In genomic region chr10:34655286-34656170, GRCh38 we compare ENCODE assay signal across 9 cellular contexts.
DNase-seq lines count a peak whose midpoint lies in the region; ATAC-seq, FAIRE-seq and TF ChIP-seq lines count a peak whose summit lies in the region.
"Had no signal": no experiment of that assay in that cellular context is flagged by ENCODE, and none has a peak within 500 bp of the region (broad histone marks: within the 10 kb centered on the region; RNA-seq: fewer than 3 reads in every experiment).

No MANE protein-coding gene starts in this region.

- no peaks in the 10 kb centered on the region for H3K36me3 Mint-ChIP-seq in nephron progenitor cell (ENCODE audit: low read depth)
- H3K36me3 Mint-ChIP-seq: memory B cell had no signal

- H3K27ac ChIP-seq in AG04450 (ENCODE audit: low read depth, low read length), result no peak overlapping the region
- no peak overlapping the region for H3K27ac ChIP-seq in RWPE2 (ENCODE audit: poor library complexity, severe bottlenecking)
- no peak overlapping the region for H3K27ac ChIP-seq in endothelial cell of umbilical vein (ENCODE audit: insufficient read depth, low read depth, low read length)

- H3K36me3 ChIP-seq in RWPE2 (ENCODE audit: low read depth) (no peaks in the 10 kb centered on the region), endothelial cell of umbilical vein (ENCODE audit: control insufficient read depth in 2 of 2, extremely low read depth in 1 of 2, insufficient read depth in 2 of 2, low read length in 2 of 2) (no peaks in the 10 kb centered on the region)

- H3K27me3 ChIP-seq in AG04450 (ENCODE audit: control insufficient read depth, insufficient read depth, low read length) (no peaks in the 10 kb centered on the region), RWPE2 (ENCODE audit: insufficient read depth, poor library complexity, severe bottlenecking) (no peaks in the 10 kb centered on the region), endothelial cell of umbilical vein (ENCODE audit: control insufficient read depth in 2 of 2, insufficient read depth in 2 of 2, low read length in 2 of 2) (no peaks in the 10 kb centered on the region)

- ATAC-seq in RWPE2 (ENCODE audit: low read depth) (no peak; the same call in 2 of the 3 replicates), HG02938 (IDR thresholded peaks at IDR 0.05; ENCODE audit: unreplicated experiment) (no peak)

- DNase-seq in AG04450 (ENCODE audit: low read depth, low spot score), result peak; percentile 39
- DNase-seq in GDM1 (lab: John Stamatoyannopoulos, UW), result peak; percentile 16
- peak; percentile 71 for DNase-seq in KBM-7
- no peak for DNase-seq in RWPE2 (ENCODE audit: low spot score)
- peak; percentile 86 for DNase-seq in endothelial cell of umbilical vein (ENCODE audit: low read depth, low spot score)
- DNase-seq in nephron progenitor cell, result peak; percentile 62
- DNase-seq in mesenteric fat pad (ENCODE audit: low spot score), result no peak

- BruUV-seq in endothelial cell of umbilical vein (replicated peaks; lab: Mats Ljungman, UMichigan), result no TSS peak

- H3K27ac Mint-ChIP-seq in nephron progenitor cell, result no peak overlapping the region
- H3K27ac Mint-ChIP-seq: memory B cell had no signal

- H3K9me1 ChIP-seq in endothelial cell of umbilical vein (replicated peaks; ENCODE audit: control insufficient read depth, extremely low read depth, insufficient read depth, low read length), result no peaks in the 10 kb centered on the region

- intact Hi-C loops in endothelial cell of umbilical vein (cut with micrococcal nuclease), result no loop called here

- no peaks in the 10 kb centered on the region for H3K4me1 ChIP-seq in RWPE2 (ENCODE audit: insufficient read depth, poor library complexity, severe bottlenecking)
- no peaks in the 10 kb centered on the region for H3K4me1 ChIP-seq in endothelial cell of umbilical vein (ENCODE audit: control insufficient read depth, extremely low read depth, insufficient read depth, low read length)

- no peak overlapping the region for H3K4me2 ChIP-seq in endothelial cell of umbilical vein (ENCODE audit: insufficient read depth, low read length)

- H3K9me3 Mint-ChIP-seq in nephron progenitor cell, result no peaks in the 10 kb centered on the region
- H3K9me3 Mint-ChIP-seq: memory B cell had no signal

- dilution Hi-C loops in endothelial cell of umbilical vein (cut with MboI; ENCODE audit: extremely low pct_ligation_motif_present, low sequenced_read_pairs), result no loop called here

- peak; percentile 80 for TF ChIP-seq CTCF in AG04450 (IDR thresholded peaks at IDR 0.05; ENCODE audit: low read depth, low read length)
- TF ChIP-seq CTCF in RWPE2 (IDR thresholded peaks at IDR 0.05; ENCODE audit: poor library complexity, severe bottlenecking), result peak; percentile 84
- TF ChIP-seq CTCF in endothelial cell of umbilical vein (IDR thresholded peaks at IDR 0.05; ENCODE audit: extremely low read depth in 1 of 2, insufficient read depth in 1 of 2, low read depth in 1 of 2, low read length in 2 of 2), result peak; percentile 53 to 64
- peak; percentile 75 for TF ChIP-seq CTCF in nephron progenitor cell (IDR thresholded peaks at IDR 0.05)

- no peaks in the 10 kb centered on the region for H3K9me3 ChIP-seq in AG04450 (ENCODE audit: control insufficient read depth, insufficient read depth, low read length)
- no peaks in the 10 kb centered on the region for H3K9me3 ChIP-seq in RWPE2 (ENCODE audit: severe bottlenecking)
- H3K9me3 ChIP-seq in endothelial cell of umbilical vein (replicated peaks; ENCODE audit: control insufficient read depth, insufficient read depth, low read length), result no peaks in the 10 kb centered on the region

- peaks cover 63% of the 10 kb centered on the region for H3K4me1 Mint-ChIP-seq in nephron progenitor cell
- H3K4me1 Mint-ChIP-seq: memory B cell had no signal

- H3K4me3 ChIP-seq in AG04450 (ENCODE audit: low read depth, low read length) (no peak overlapping the region), RWPE2 (ENCODE audit: severe bottlenecking) (no peak overlapping the region), endothelial cell of umbilical vein (replicated peaks in 1 of 3; ENCODE audit: insufficient read depth in 1 of 3, low read depth in 1 of 3, low read length in 3 of 3) (no peak overlapping the region)

- no peak overlapping the region for H3K4me3 Mint-ChIP-seq in nephron progenitor cell
- H3K4me3 Mint-ChIP-seq: memory B cell had no signal

- H3K79me2 ChIP-seq in endothelial cell of umbilical vein (ENCODE audit: control insufficient read depth, insufficient read depth, low read length), result peaks cover 1% of the 10 kb centered on the region

- H3K9ac ChIP-seq in endothelial cell of umbilical vein (replicated peaks; ENCODE audit: extremely low read depth, insufficient read depth, low read length), result no peak overlapping the region

- peak; percentile 92 for FAIRE-seq in endothelial cell of umbilical vein (lab: Jason Lieb, UNC)

- in situ Hi-C loops in KBM-7 (cut with MboI; ENCODE audit: low pct_unique_long_range_greater_than_20kb, low sequenced_read_pairs), result no loop called here

- no peak overlapping the region for H2AFZ ChIP-seq in endothelial cell of umbilical vein (ENCODE audit: low read depth, low read length)

- H4K20me1 ChIP-seq in endothelial cell of umbilical vein (replicated peaks; ENCODE audit: control insufficient read depth, extremely low read depth, insufficient read depth, low read length), result no peaks in the 10 kb centered on the region

- TF ChIP-seq POLR2A in endothelial cell of umbilical vein (IDR thresholded peaks at IDR 0.05; ENCODE audit: low read depth, low read length), result no peak

- POLR2A ChIA-PET in AG04450 (lab: Yijun Ruan, JAX), result no interaction called here
- POLR2A ChIA-PET in endothelial cell of umbilical vein (lab: Charles Lee), result interaction anchor here (0.7 kb wide), 1 partner anchor 345 kb away, joined by 3 read pairs; no protein-coding TSS in a partner anchor

- no peaks in the 10 kb centered on the region for H3K27me3 Mint-ChIP-seq in nephron progenitor cell (ENCODE audit: low read depth, poor library complexity)

- CTCF ChIA-PET in AG04450 (lab: Charles Lee) (interaction anchor here (0.6 to 4.6 kb wide), 21 partner anchors 7 to 562 kb away, joined by 3 to 33 read pairs (median 4); no protein-coding TSS in a partner anchor), endothelial cell of umbilical vein (lab: Charles Lee) (interaction anchor here (0.6 to 3.0 kb wide), 27 partner anchors 11 to 567 kb away, joined by 3 to 24 read pairs (median 4); no protein-coding TSS in a partner anchor)

TF ChIP-seq in endothelial cell of umbilical vein, 7 proteins besides CTCF, POLR2A, EP300 and RAD21:
- TF ChIP-seq MAX (IDR thresholded peaks at IDR 0.05; ENCODE audit: insufficient read depth, insufficient read length), result no peak
- no peak for TF ChIP-seq POLR2AphosphoS5 (IDR thresholded peaks at IDR 0.05; ENCODE audit: insufficient read depth, low read depth, low read length)
- TF ChIP-seq FOS (IDR thresholded peaks at IDR 0.05; ENCODE audit: borderline replicate concordance, insufficient read depth, low read length), result no peak
- TF ChIP-seq GATA2 (IDR thresholded peaks at IDR 0.05; ENCODE audit: insufficient read depth, insufficient read length, low read depth, low read length), result no peak
- no peak for TF ChIP-seq EZH2 (IDR thresholded peaks at IDR 0.05; ENCODE audit: borderline replicate concordance, low read depth, low read length, severe bottlenecking)
- TF ChIP-seq MYC (IDR thresholded peaks at IDR 0.05; ENCODE audit: low read depth, low read length), result no peak
- TF ChIP-seq JUN (IDR thresholded peaks at IDR 0.05; ENCODE audit: borderline replicate concordance, insufficient read depth, insufficient read length, low read depth), result no peak

Comparison
In these comparisons a context has a peak if more than half of its experiments do, and no peak if none do; other contexts are left out.
1. DNase-seq: peak in AG04450 (single experiment), GDM1 (single experiment), KBM-7 (single experiment), endothelial cell of umbilical vein (single experiment) and nephron progenitor cell (single experiment); none in RWPE2 (single experiment) and mesenteric fat pad (single experiment).
2. Peak in every context shown above with its lines, with median percentiles within 50 percentile points of each other: CTCF ChIP-seq.